8 cellular contexts compared by ENCODE assay signal in the genomic region with DNA sequence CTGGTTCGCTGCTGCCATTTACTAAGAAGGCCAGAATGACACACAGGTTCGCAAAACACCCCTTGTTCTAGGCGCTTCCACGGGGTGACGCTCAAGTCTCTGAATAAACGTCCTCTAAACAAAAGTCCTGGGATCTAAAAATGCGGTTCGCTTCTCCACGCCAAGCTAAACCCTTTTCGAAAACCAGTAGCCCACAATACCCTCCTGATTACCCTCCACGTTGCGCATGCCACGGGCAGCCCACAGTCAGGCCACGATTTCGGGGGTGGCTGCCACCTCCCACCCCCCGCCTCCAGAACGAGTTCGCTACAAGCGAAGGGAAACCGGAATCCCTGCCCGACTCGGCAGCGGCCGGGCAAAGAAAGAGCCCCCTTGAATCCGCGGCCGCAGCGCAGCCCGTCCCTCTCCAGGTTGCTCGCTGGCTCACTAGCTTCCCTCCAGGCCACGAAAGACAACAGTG. TPM values are rescaled to one million over a fixed set of nuclear protein-coding genes. Genes with fewer than 3 reads are reported as not detected.
A peak's percentile ranks its signal among the peaks of the same experiment; 100 is the strongest.
DNase-seq lines count a peak whose midpoint lies in the region; ATAC-seq and TF ChIP-seq lines count a peak whose summit lies in the region.

No MANE protein-coding gene starts in this region.

- peak; percentile 28 for ATAC-seq in GM21528 (IDR thresholded peaks at IDR 0.05; ENCODE audit: low FRiP score, unreplicated experiment)
- no peak for ATAC-seq in HG03025 (IDR thresholded peaks at IDR 0.05; ENCODE audit: low FRiP score, unreplicated experiment)

- H3K4me2 ChIP-seq in Karpas-422 (ENCODE audit: low read depth, low read length, poor library complexity, severe bottlenecking), result peak overlapping the region; percentile 80

- TF ChIP-seq POLR2A in stomach (IDR thresholded peaks at IDR 0.05), result no peak

- H3K9me2 ChIP-seq in Karpas-422 (replicated peaks; ENCODE audit: insufficient read depth, low read length), result no peaks in the 10 kb centered on the region

- no peak for TF ChIP-seq EP300 in stomach (IDR thresholded peaks at IDR 0.05)

- H3K27me3 ChIP-seq in Karpas-422 (ENCODE audit: low read length) (no peaks in the 10 kb centered on the region), endocrine pancreas (ENCODE audit: control insufficient read depth, insufficient read depth, low read length) (no peaks in the 10 kb centered on the region), mucosa of rectum (ENCODE audit: control insufficient read depth in 2 of 2, insufficient read depth in 2 of 2, low read length in 2 of 2) (no peaks in the 10 kb centered on the region), stomach (no peaks in the 10 kb centered on the region)

- 0 to 38% (median 12%) methylated on average over 17 to 31 of the region's 31 CpGs for WGBS in stomach, 5 donors

- H3K9ac ChIP-seq in Karpas-422 (ENCODE audit: low read length), result peak overlapping the region; percentile 95
- H3K9ac ChIP-seq in endocrine pancreas (ENCODE audit: control insufficient read depth, insufficient read depth, low read length), result peak overlapping the region; percentile 38
- peak overlapping the region; percentile 90 to 94 for H3K9ac ChIP-seq in mucosa of rectum (ENCODE audit: low read depth in 1 of 2, low read length in 2 of 2)

- H4K20me1 ChIP-seq in Karpas-422 (ENCODE audit: insufficient read depth, low read depth, low read length), result peaks cover 34% of the 10 kb centered on the region

- intact Hi-C loops in stomach (cut with DNase I; ENCODE audit: low total_unique reads), result no loop called here

- H3K4me1 ChIP-seq in Karpas-422 (ENCODE audit: low read length), result peaks cover 21% of the 10 kb centered on the region
- no peaks in the 10 kb centered on the region for H3K4me1 ChIP-seq in endocrine pancreas (ENCODE audit: control insufficient read depth, insufficient read depth, low read length)
- H3K4me1 ChIP-seq in mucosa of rectum (ENCODE audit: control insufficient read depth in 2 of 2, insufficient read depth in 2 of 2, low read length in 2 of 2), result peaks cover 12% of the 10 kb centered on the region in 2 donors
- H3K4me1 ChIP-seq in stomach, result peaks cover 4 to 47% (median 33%) of the 10 kb centered on the region in 4 donors

- H3K4me3 ChIP-seq in Karpas-422 (ENCODE audit: low read length) (peak overlapping the region; percentile 95), endocrine pancreas (ENCODE audit: control insufficient read depth, insufficient read depth, low read length) (peak overlapping the region; percentile 87), mucosa of rectum (ENCODE audit: low read length in 2 of 2) (peak overlapping the region; percentile 74 to 85), stomach (peak overlapping the region; percentile 53 to 66 (median 62))

- H3K9me3 ChIP-seq in Karpas-422 (ENCODE audit: low read length) (no peaks in the 10 kb centered on the region), endocrine pancreas (ENCODE audit: control insufficient read depth, low read length) (no peaks in the 10 kb centered on the region), mucosa of rectum (ENCODE audit: control insufficient read depth in 2 of 2, low read length in 2 of 2) (no peaks in the 10 kb centered on the region), stomach (no peaks in the 10 kb centered on the region)

- peak overlapping the region; percentile 81 for H3K27ac ChIP-seq in Karpas-422 (ENCODE audit: low read length)
- H3K27ac ChIP-seq in mucosa of rectum (ENCODE audit: low read depth in 2 of 2, low read length in 2 of 2), result peak overlapping the region; percentile 91 to 92
- H3K27ac ChIP-seq in stomach, result peak overlapping the region; percentile 87 to 94 (median 90)

- peaks cover 47% of the 10 kb centered on the region for H3K79me2 ChIP-seq in Karpas-422 (ENCODE audit: low read length)

- peaks cover 14% of the 10 kb centered on the region for H3K36me3 ChIP-seq in Karpas-422 (ENCODE audit: insufficient read depth, low read length)
- no peaks in the 10 kb centered on the region for H3K36me3 ChIP-seq in endocrine pancreas (ENCODE audit: control insufficient read depth, insufficient read depth, low read length)
- peaks cover 5 to 9% of the 10 kb centered on the region in 2 donors for H3K36me3 ChIP-seq in mucosa of rectum (ENCODE audit: control insufficient read depth in 2 of 2, insufficient read depth in 2 of 2, low read length in 2 of 2)
- peaks cover 4 to 34% (median 32%) of the 10 kb centered on the region in 4 donors for H3K36me3 ChIP-seq in stomach

- H2AFZ ChIP-seq in Karpas-422 (ENCODE audit: low read length), result no peak overlapping the region

- DNase-seq in DMS79 treated with DMSO at 0.1 percent for 48 hours (lab: John Stamatoyannopoulos, UW) (peak; percentile 27), Karpas-422 (peak; percentile 48), stomach (no peak)
- DNase-seq in activated CD4-positive, alpha-beta T cell treated with anti-CD3 and anti-CD28 coated beads, Interleukin-2, amount 50 U/mL, for 4 hours, result peak; percentile 29 to 36

- TF ChIP-seq CTCF in stomach (IDR thresholded peaks at IDR 0.05), result no peak

RNA-seq across cellular contexts. Expression of gene RPL39, which starts 0.4 kb away (rescaled TPM):
- 1,763 and 3,006 TPM in 2 replicates for total RNA-seq in Karpas-422 (2014; rRNA removed; shearing (Covaris generic); ENCODE audit: low replicate concordance)
- total RNA-seq in stomach, result 1,000 to 10,000 TPM in 2 of 5 donors, 100 to 1,000 TPM in 3; 117 to 3,049 (median 913) TPM
- polyA plus RNA-seq in stomach, result 1,000 to 10,000 TPM; 6,944 to 8,391 (median 7,935) TPM

RNA-seq across cellular contexts. Expression of gene SOWAHD, which starts 32.6 kb away (rescaled TPM):
- not detected in 2 replicates for total RNA-seq in Karpas-422 (2014; rRNA removed; shearing (Covaris generic); ENCODE audit: low replicate concordance)
- total RNA-seq in stomach, result 10 to 100 TPM in 1 of 5 donors, not detected in 4; 33.6 TPM
- polyA plus RNA-seq in stomach, result 1 to 10 TPM; 1.5 to 2.0 (median 1.6) TPM

Comparison
In these comparisons a context has a peak if more than half of its experiments do, and no peak if none do; other contexts are left out.
1. H3K9ac ChIP-seq: peak in every context shown above with its lines; median percentile 95 in Karpas-422; 92 in mucosa of rectum; 38 in endocrine pancreas.